1 cellular context compared by ENCODE assay signal in genomic region chr1:211081447-211081846, GRCh38. TPM values are rescaled to one million over a fixed set of nuclear protein-coding genes. Genes with fewer than 3 reads are reported as not detected.
"Had no signal": no experiment of that assay in that cellular context is flagged by ENCODE, and none has a peak within 500 bp of the region (broad histone marks: within the 10 kb centered on the region; RNA-seq: fewer than 3 reads in every experiment).

No MANE protein-coding gene starts in this region.

RNA-seq across cellular contexts. Expression of gene KCNH1, which starts 52.5 kb away (rescaled TPM):
- total RNA-seq: upper lobe of right lung had no signal
